In the genomic region with DNA sequence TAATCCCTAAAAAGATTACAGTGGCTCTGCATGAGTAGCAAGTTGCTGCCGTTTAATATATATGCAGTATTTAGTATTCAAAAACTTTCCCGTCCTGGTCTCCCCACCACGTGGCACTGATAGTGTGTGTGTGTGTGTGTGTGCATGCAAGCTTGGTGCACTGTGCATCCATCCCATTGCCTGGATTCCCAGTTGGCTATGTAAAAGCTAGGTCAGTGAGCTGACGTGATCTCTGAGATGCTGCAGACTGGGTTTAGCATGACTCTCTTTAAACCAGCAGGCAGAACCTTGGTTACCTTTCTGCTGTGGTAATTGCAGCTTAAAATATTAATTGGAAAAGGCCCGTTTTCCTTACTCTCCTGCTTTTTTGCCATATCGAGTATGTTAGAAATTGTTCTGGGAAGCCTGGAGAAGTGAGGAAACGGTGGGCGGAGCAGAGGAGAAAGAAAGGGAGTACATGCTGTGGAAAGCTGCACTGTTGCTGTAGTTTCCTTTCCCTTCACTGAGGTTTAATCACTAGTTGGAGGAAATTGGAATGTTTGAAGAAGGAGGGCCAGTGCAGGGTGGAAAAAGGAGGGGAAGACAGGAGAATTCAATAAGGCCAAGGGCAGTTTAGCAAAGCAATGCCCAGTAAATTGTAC, we compare ENCODE assay signal across 2 cellular contexts.
TF ChIP-seq lines count a peak whose summit lies in the region.

No MANE protein-coding gene starts in this region.

TF ChIP-seq in A549, 52 proteins besides CTCF, POLR2A, EP300 and RAD21:
- TF ChIP-seq CBX2 (IDR thresholded peaks at IDR 0.05; ENCODE audit: borderline replicate concordance, low read depth) (no peak), HOXB13 (CRISPR knock-in tag; IDR thresholded peaks at IDR 0.05; ENCODE audit: low read depth) (no peak), TFCP2L1 (CRISPR knock-in tag; IDR thresholded peaks at IDR 0.05) (no peak), FOXS1 (CRISPR knock-in tag; IDR thresholded peaks at IDR 0.05) (no peak), ZFP36 (IDR thresholded peaks at IDR 0.05; ENCODE audit: borderline replicate concordance, partially characterized antibody) (no peak), SREBF2 (IDR thresholded peaks at IDR 0.05) (no peak), FOSB (CRISPR knock-in tag; IDR thresholded peaks at IDR 0.05) (no peak), ZNF302 (CRISPR knock-in tag; IDR thresholded peaks at IDR 0.05) (no peak), E2F6 (IDR thresholded peaks at IDR 0.05; ENCODE audit: borderline replicate concordance, low read depth) (no peak), RFX5 (IDR thresholded peaks at IDR 0.05) (no peak)

TF ChIP-seq in H1, 55 proteins besides CTCF, POLR2A, EP300 and RAD21:
- TF ChIP-seq CREB1 (IDR thresholded peaks at IDR 0.05) = no peak
- TF ChIP-seq NANOG (IDR thresholded peaks at IDR 0.05; ENCODE audit: insufficient read depth, low read depth, low read length, poor library complexity, severe bottlenecking) = no peak
- TF ChIP-seq POU5F1 (IDR thresholded peaks at IDR 0.05; ENCODE audit: low read depth, low read length) = no peak
- no peak for TF ChIP-seq NRF1 (IDR thresholded peaks at IDR 0.05; ENCODE audit: low read depth, low read length)
- TF ChIP-seq CEBPB (IDR thresholded peaks at IDR 0.05; ENCODE audit: low read depth, low read length) = no peak
- TF ChIP-seq RXRA (IDR thresholded peaks at IDR 0.05; ENCODE audit: insufficient read depth, low read depth, low read length) = no peak
- TF ChIP-seq CTBP2 (IDR thresholded peaks at IDR 0.05; ENCODE audit: borderline replicate concordance, insufficient read depth, insufficient read length, low read length) = no peak
- no peak for TF ChIP-seq SRF (IDR thresholded peaks at IDR 0.05; ENCODE audit: low read depth, low read length)
- TF ChIP-seq EGR1 (IDR thresholded peaks at IDR 0.05; ENCODE audit: borderline replicate concordance, low read depth, low read length) = no peak
- TF ChIP-seq BRCA1 (IDR thresholded peaks at IDR 0.05; ENCODE audit: low read depth, low read length) = no peak
- TF ChIP-seq EZH2 (IDR thresholded peaks at IDR 0.05; ENCODE audit: low read depth, low read length, severe bottlenecking) = no peak
- TF ChIP-seq SP2 (IDR thresholded peaks at IDR 0.05; ENCODE audit: low read length) = no peak
- no peak for TF ChIP-seq PHF8 (conservative IDR thresholded peaks at IDR 0.05; ENCODE audit: low read depth, low read length)
- TF ChIP-seq POLR2AphosphoS5 (IDR thresholded peaks at IDR 0.05; ENCODE audit: low read depth, low read length) = no peak
- no peak for TF ChIP-seq SP1 (IDR thresholded peaks at IDR 0.05; ENCODE audit: low read depth, low read length)
- TF ChIP-seq HDAC2 (IDR thresholded peaks at IDR 0.05; ENCODE audit: borderline replicate concordance in 1 of 2, low read depth in 2 of 2, low read length in 2 of 2) = no peak
- TF ChIP-seq, protein P1, sequence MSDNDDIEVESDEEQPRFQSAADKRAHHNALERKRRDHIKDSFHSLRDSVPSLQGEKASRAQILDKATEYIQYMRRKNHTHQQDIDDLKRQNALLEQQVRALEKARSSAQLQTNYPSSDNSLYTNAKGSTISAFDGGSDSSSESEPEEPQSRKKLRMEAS (IDR thresholded peaks at IDR 0.05) = no peak
